22 cellular contexts compared by ENCODE assay signal in genomic region chr19:43578787-43579186, GRCh38. TPM values are rescaled to one million over a fixed set of nuclear protein-coding genes. Genes with fewer than 3 reads are reported as not detected.
DNase-seq lines count a peak whose midpoint lies in the region; ATAC-seq and TF ChIP-seq lines count a peak whose summit lies in the region.
"Had no signal": no experiment of that assay in that cellular context is flagged by ENCODE, and none has a peak within 500 bp of the region (broad histone marks: within the 10 kb centered on the region; RNA-seq: fewer than 3 reads in every experiment).

No MANE protein-coding gene starts in this region.

- H3K4me1 Mint-ChIP-seq in activated CD8-positive, alpha-beta memory T cell treated with anti-CD3 and anti-CD28 coated beads, Interleukin-2, amount 10 ng/mL, durations not matched to agents 7 days and 5 days, result peaks cover 66% of the 10 kb centered on the region
- peaks cover 25% of the 10 kb centered on the region for H3K4me1 Mint-ChIP-seq in activated T-helper 1 cell treated with anti-CD3 and anti-CD28 coated beads, Interleukin-12 subunit alpha, Interleukin-12 subunit beta, Interleukin-2, Interleukin-4 antibody, amounts not matched to agents 30 ng/mL and 10 ng/mL and 1 ng/mL, durations not matched to agents 14 hours and 24 hours and 36 hours (ENCODE audit: low read depth)
- peaks cover 39% of the 10 kb centered on the region for H3K4me1 Mint-ChIP-seq in mesothelial cell of epicardium
- peaks cover 69% of the 10 kb centered on the region for H3K4me1 Mint-ChIP-seq in stimulated activated naive CD8-positive, alpha-beta T cell treated with anti-CD3 and anti-CD28 coated beads, Interleukin-15, amount 100 ng/mL, for 72 hours

- H3K9me3 Mint-ChIP-seq in activated CD8-positive, alpha-beta memory T cell treated with anti-CD3 and anti-CD28 coated beads, Interleukin-2, amount 10 ng/mL, durations not matched to agents 7 days and 5 days (ENCODE audit: low read depth), result no peaks in the 10 kb centered on the region
- H3K9me3 Mint-ChIP-seq in activated T-helper 1 cell treated with anti-CD3 and anti-CD28 coated beads, Interleukin-12 subunit alpha, Interleukin-12 subunit beta, Interleukin-2, Interleukin-4 antibody, amounts not matched to agents 30 ng/mL and 10 ng/mL and 1 ng/mL, durations not matched to agents 14 hours and 24 hours and 36 hours, result no peaks in the 10 kb centered on the region
- no peaks in the 10 kb centered on the region for H3K9me3 Mint-ChIP-seq in mesothelial cell of epicardium
- no peaks in the 10 kb centered on the region for H3K9me3 Mint-ChIP-seq in stimulated activated naive CD8-positive, alpha-beta T cell treated with anti-CD3 and anti-CD28 coated beads, Interleukin-15, amount 100 ng/mL, for 72 hours
- H3K9me3 Mint-ChIP-seq: CD14-positive monocyte had no signal

- ATAC-seq in activated CD8-positive, alpha-beta memory T cell treated with anti-CD3 and anti-CD28 coated beads, Interleukin-2, amount 10 ng/mL, durations not matched to agents 7 days and 5 days, result no peak
- no peak for ATAC-seq in stimulated activated naive CD8-positive, alpha-beta T cell treated with anti-CD3 and anti-CD28 coated beads, Interleukin-15, amount 100 ng/mL, for 72 hours
- no peak for ATAC-seq in Right ventricle myocardium superior (ENCODE audit: poor library complexity)
- ATAC-seq in GM18519 (IDR thresholded peaks at IDR 0.05; ENCODE audit: low FRiP score, unreplicated experiment), result no peak
- no peak for ATAC-seq in GM21825 (IDR thresholded peaks at IDR 0.05; ENCODE audit: unreplicated experiment)
- ATAC-seq: foreskin keratinocyte had no signal

- H3K36me3 Mint-ChIP-seq in activated CD8-positive, alpha-beta memory T cell treated with anti-CD3 and anti-CD28 coated beads, Interleukin-2, amount 10 ng/mL, durations not matched to agents 7 days and 5 days, result peaks cover 3% of the 10 kb centered on the region
- peaks cover 2% of the 10 kb centered on the region for H3K36me3 Mint-ChIP-seq in activated T-helper 1 cell treated with anti-CD3 and anti-CD28 coated beads, Interleukin-12 subunit alpha, Interleukin-12 subunit beta, Interleukin-2, Interleukin-4 antibody, amounts not matched to agents 30 ng/mL and 10 ng/mL and 1 ng/mL, durations not matched to agents 14 hours and 24 hours and 36 hours (ENCODE audit: low read depth)
- no peaks in the 10 kb centered on the region for H3K36me3 Mint-ChIP-seq in mesothelial cell of epicardium

- TF ChIP-seq CTCF in mesothelial cell of epicardium (IDR thresholded peaks at IDR 0.05; ENCODE audit: unreplicated experiment), result no peak

- peak overlapping the region; percentile 82 for H3K4me3 Mint-ChIP-seq in activated CD8-positive, alpha-beta memory T cell treated with anti-CD3 and anti-CD28 coated beads, Interleukin-2, amount 10 ng/mL, durations not matched to agents 7 days and 5 days
- H3K4me3 Mint-ChIP-seq in activated T-helper 1 cell treated with anti-CD3 and anti-CD28 coated beads, Interleukin-12 subunit alpha, Interleukin-12 subunit beta, Interleukin-2, Interleukin-4 antibody, amounts not matched to agents 30 ng/mL and 10 ng/mL and 1 ng/mL, durations not matched to agents 14 hours and 24 hours and 36 hours, result peak overlapping the region; percentile 90
- peak overlapping the region; percentile 90 for H3K4me3 Mint-ChIP-seq in mesothelial cell of epicardium
- H3K4me3 Mint-ChIP-seq in stimulated activated naive CD8-positive, alpha-beta T cell treated with anti-CD3 and anti-CD28 coated beads, Interleukin-15, amount 100 ng/mL, for 72 hours, result peak overlapping the region; percentile 57 to 85
- H3K4me3 Mint-ChIP-seq: CD14-positive monocyte had no signal

- no peak for DNase-seq in activated CD8-positive, alpha-beta memory T cell treated with anti-CD3 and anti-CD28 coated beads, Interleukin-2, amount 10 ng/mL, durations not matched to agents 7 days and 5 days
- DNase-seq in activated CD8-positive, alpha-beta memory T cell treated with anti-CD3 and anti-CD28 coated beads, Interleukin-2, amount 50 U/mL, for 48 hours, result no peak
- DNase-seq in activated T-helper 1 cell treated with anti-CD3 and anti-CD28 coated beads, Interleukin-12 subunit alpha, Interleukin-12 subunit beta, Interleukin-2, Interleukin-4 antibody, amounts not matched to agents 30 ng/mL and 10 ng/mL and 1 ng/mL, durations not matched to agents 14 hours and 24 hours and 36 hours (ENCODE audit: low spot score), result no peak
- DNase-seq in mesothelial cell of epicardium (ENCODE audit: low spot score in 2 of 2, unreplicated experiment in 2 of 2) (no peak), Right ventricle myocardium superior (no peak)
- no peak for DNase-seq in stimulated activated naive CD8-positive, alpha-beta T cell treated with anti-CD3 and anti-CD28 coated beads, Interleukin-15, amount 100 ng/mL, for 72 hours
- DNase-seq: ACHN; activated CD4-positive, CD25-positive, alpha-beta regulatory T cell treated with anti-CD3 and anti-CD28 coated beads, Interleukin-2, amount 50 U/mL, for 72 hours; activated T-cell treated with anti-CD3 and anti-CD28 coated beads for 4 hours; DMS53; foreskin keratinocyte; kidney; mammary epithelial cell; NCI-H1694 treated with DMSO at 0.1 percent for 48 hours; T1000 had no signal

- H3K27me3 Mint-ChIP-seq in activated CD8-positive, alpha-beta memory T cell treated with anti-CD3 and anti-CD28 coated beads, Interleukin-2, amount 10 ng/mL, durations not matched to agents 7 days and 5 days, result no peaks in the 10 kb centered on the region
- peaks cover 3% of the 10 kb centered on the region for H3K27me3 Mint-ChIP-seq in activated T-helper 1 cell treated with anti-CD3 and anti-CD28 coated beads, Interleukin-12 subunit alpha, Interleukin-12 subunit beta, Interleukin-2, Interleukin-4 antibody, amounts not matched to agents 30 ng/mL and 10 ng/mL and 1 ng/mL, durations not matched to agents 14 hours and 24 hours and 36 hours (ENCODE audit: insufficient read depth)
- no peaks in the 10 kb centered on the region for H3K27me3 Mint-ChIP-seq in mesothelial cell of epicardium (ENCODE audit: low read depth)
- H3K27me3 Mint-ChIP-seq in stimulated activated naive CD8-positive, alpha-beta T cell treated with anti-CD3 and anti-CD28 coated beads, Interleukin-15, amount 100 ng/mL, for 72 hours, result no peaks in the 10 kb centered on the region

- peak overlapping the region; percentile 59 for H3K27ac Mint-ChIP-seq in activated CD8-positive, alpha-beta memory T cell treated with anti-CD3 and anti-CD28 coated beads, Interleukin-2, amount 10 ng/mL, durations not matched to agents 7 days and 5 days
- no peak overlapping the region for H3K27ac Mint-ChIP-seq in activated T-helper 1 cell treated with anti-CD3 and anti-CD28 coated beads, Interleukin-12 subunit alpha, Interleukin-12 subunit beta, Interleukin-2, Interleukin-4 antibody, amounts not matched to agents 30 ng/mL and 10 ng/mL and 1 ng/mL, durations not matched to agents 14 hours and 24 hours and 36 hours
- H3K27ac Mint-ChIP-seq in mesothelial cell of epicardium, result no peak overlapping the region
- peak overlapping the region; percentile 2 to 67 for H3K27ac Mint-ChIP-seq in stimulated activated naive CD8-positive, alpha-beta T cell treated with anti-CD3 and anti-CD28 coated beads, Interleukin-15, amount 100 ng/mL, for 72 hours

- intact Hi-C loops in activated T-helper 1 cell treated with anti-CD3 and anti-CD28 coated beads, Interleukin-12 subunit alpha, Interleukin-12 subunit beta, Interleukin-2, Interleukin-4 antibody, amounts not matched to agents 30 ng/mL and 10 ng/mL and 1 ng/mL, durations not matched to agents 14 hours and 24 hours and 36 hours (cut with micrococcal nuclease), result no loop called here
- intact Hi-C loops in Right ventricle myocardium superior (cut with DNase I), result no loop called here

- CTCF ChIA-PET in activated CD8-positive, alpha-beta memory T cell treated with anti-CD3 and anti-CD28 coated beads, Interleukin-2, amount 10 ng/mL, durations not matched to agents 7 days and 5 days (lab: Charles Lee), result interaction anchor here (1.4 to 7.9 kb wide), 3 partner anchors 16 to 24 kb away, joined by 9 to 53 read pairs (median 10); partner anchors contain the start of gene IRGQ

RNA-seq across cellular contexts. Expression of gene PINLYP, which starts 3.2 kb away (rescaled TPM):
- total RNA-seq in activated CD8-positive, alpha-beta memory T cell treated with anti-CD3 and anti-CD28 coated beads, Interleukin-2, amount 10 ng/mL, durations not matched to agents 7 days and 5 days, result 10 to 100 TPM; 16.8 to 19.7 TPM
- 4.9 and 5.7 TPM in 2 replicates for total RNA-seq in activated T-helper 1 cell treated with anti-CD3 and anti-CD28 coated beads, Interleukin-12 subunit alpha, Interleukin-12 subunit beta, Interleukin-2, Interleukin-4 antibody, amounts not matched to agents 30 ng/mL and 10 ng/mL and 1 ng/mL, durations not matched to agents 14 hours and 24 hours and 36 hours
- total RNA-seq in mesothelial cell of epicardium (12.6 to 14.5 TPM (median 13.8 TPM) in 3 replicates), Right ventricle myocardium superior (0.46 TPM)

RNA-seq across cellular contexts. Expression of gene XRCC1, which starts 3.5 kb away (rescaled TPM):
- 10 to 100 TPM; 47.7 to 50.6 TPM for total RNA-seq in activated CD8-positive, alpha-beta memory T cell treated with anti-CD3 and anti-CD28 coated beads, Interleukin-2, amount 10 ng/mL, durations not matched to agents 7 days and 5 days
- 27.4 and 28.7 TPM in 2 replicates for total RNA-seq in activated T-helper 1 cell treated with anti-CD3 and anti-CD28 coated beads, Interleukin-12 subunit alpha, Interleukin-12 subunit beta, Interleukin-2, Interleukin-4 antibody, amounts not matched to agents 30 ng/mL and 10 ng/mL and 1 ng/mL, durations not matched to agents 14 hours and 24 hours and 36 hours
- total RNA-seq in mesothelial cell of epicardium (52.3 to 58.5 TPM (median 56.1 TPM) in 3 replicates), Right ventricle myocardium superior (12.4 TPM)

RNA-seq across cellular contexts. Expression of gene IRGQ, which starts 17.1 kb away (rescaled TPM):
- 10 to 100 TPM; 12.9 to 23.0 TPM for total RNA-seq in activated CD8-positive, alpha-beta memory T cell treated with anti-CD3 and anti-CD28 coated beads, Interleukin-2, amount 10 ng/mL, durations not matched to agents 7 days and 5 days
- total RNA-seq in activated T-helper 1 cell treated with anti-CD3 and anti-CD28 coated beads, Interleukin-12 subunit alpha, Interleukin-12 subunit beta, Interleukin-2, Interleukin-4 antibody, amounts not matched to agents 30 ng/mL and 10 ng/mL and 1 ng/mL, durations not matched to agents 14 hours and 24 hours and 36 hours, result 33.5 and 34.9 TPM in 2 replicates
- total RNA-seq in mesothelial cell of epicardium (41.1 to 42.2 TPM (median 41.4 TPM) in 3 replicates), Right ventricle myocardium superior (16.7 TPM)

RNA-seq across cellular contexts. Expression of gene ZNF576, which starts 17.6 kb away (rescaled TPM):
- 10 to 100 TPM; 18.6 to 21.3 TPM for total RNA-seq in activated CD8-positive, alpha-beta memory T cell treated with anti-CD3 and anti-CD28 coated beads, Interleukin-2, amount 10 ng/mL, durations not matched to agents 7 days and 5 days
- 17.3 and 18.6 TPM in 2 replicates for total RNA-seq in activated T-helper 1 cell treated with anti-CD3 and anti-CD28 coated beads, Interleukin-12 subunit alpha, Interleukin-12 subunit beta, Interleukin-2, Interleukin-4 antibody, amounts not matched to agents 30 ng/mL and 10 ng/mL and 1 ng/mL, durations not matched to agents 14 hours and 24 hours and 36 hours
- 11.4 to 12.6 TPM (median 12.6 TPM) in 3 replicates for total RNA-seq in mesothelial cell of epicardium
- 12.3 TPM for total RNA-seq in Right ventricle myocardium superior

RNA-seq across cellular contexts. Expression of gene SRRM5, which starts 33.1 kb away (rescaled TPM):
- total RNA-seq in activated CD8-positive, alpha-beta memory T cell treated with anti-CD3 and anti-CD28 coated beads, Interleukin-2, amount 10 ng/mL, durations not matched to agents 7 days and 5 days, result under 1 TPM; 0.37 to 0.79 TPM
- total RNA-seq in activated T-helper 1 cell treated with anti-CD3 and anti-CD28 coated beads, Interleukin-12 subunit alpha, Interleukin-12 subunit beta, Interleukin-2, Interleukin-4 antibody, amounts not matched to agents 30 ng/mL and 10 ng/mL and 1 ng/mL, durations not matched to agents 14 hours and 24 hours and 36 hours, result 0.10 and 0.13 TPM in 2 replicates
- 0.36 to 0.63 TPM (median 0.58 TPM) in 3 replicates for total RNA-seq in mesothelial cell of epicardium
- total RNA-seq in Right ventricle myocardium superior, result 0.13 TPM
- total RNA-seq: myocyte, SJSA1, skeletal muscle tissue, urinary bladder had no signal

Comparison
In these comparisons a context has a peak if more than half of its experiments do, and no peak if none do; other contexts are left out.
1. H3K27ac Mint-ChIP-seq: peak in activated CD8-positive, alpha-beta memory T cell treated with anti-CD3 and anti-CD28 coated beads, Interleukin-2, amount 10 ng/mL, durations not matched to agents 7 days and 5 days (single experiment) and stimulated activated naive CD8-positive, alpha-beta T cell treated with anti-CD3 and anti-CD28 coated beads, Interleukin-15, amount 100 ng/mL, for 72 hours (2 of 2); none in activated T-helper 1 cell treated with anti-CD3 and anti-CD28 coated beads, Interleukin-12 subunit alpha, Interleukin-12 subunit beta, Interleukin-2, Interleukin-4 antibody, amounts not matched to agents 30 ng/mL and 10 ng/mL and 1 ng/mL, durations not matched to agents 14 hours and 24 hours and 36 hours (single experiment) and mesothelial cell of epicardium (single experiment).
2. Peak in every context shown above with its lines, with median percentiles within 50 percentile points of each other: H3K4me3 Mint-ChIP-seq.